ENCODE assay signal across 14 cellular contexts in the genomic region with DNA sequence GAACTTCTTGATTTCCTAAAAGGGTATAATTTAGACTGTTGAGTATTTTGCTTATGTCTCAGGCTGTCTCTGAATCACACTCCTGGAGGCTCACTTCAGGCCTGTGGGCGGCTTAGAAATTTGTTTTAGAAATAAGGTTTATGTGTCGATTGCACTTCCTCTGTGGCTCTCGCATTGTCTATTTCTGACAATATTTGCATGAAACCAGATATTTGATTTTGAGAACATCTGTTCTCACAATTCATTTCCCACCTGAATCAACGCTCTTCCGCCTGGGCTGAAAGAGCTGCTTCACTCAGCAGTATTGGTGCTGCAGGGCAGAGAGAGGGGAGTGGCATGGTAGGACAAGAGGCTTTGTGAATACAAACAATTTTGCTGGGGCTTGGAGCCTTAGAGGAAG.
DNase-seq lines count a peak whose midpoint lies in the region; ATAC-seq, FAIRE-seq and TF ChIP-seq lines count a peak whose summit lies in the region.
"Had no signal": no experiment of that assay in that cellular context is flagged by ENCODE, and none has a peak within 500 bp of the region (broad histone marks: within the 10 kb centered on the region; RNA-seq: fewer than 3 reads in every experiment).

No MANE protein-coding gene starts in this region.

- RAD21 ChIA-PET in GM12878 (lab: Charles Lee; ENCODE audit: unreplicated experiment): interaction anchor here (1.0 to 1.3 kb wide), 2 partner anchors 9 to 12 kb away, joined by 3 read pairs; no protein-coding TSS in a partner anchor

- H3K36me3 ChIP-seq in GM12878 (ENCODE audit: control insufficient read depth in 2 of 2, insufficient read depth in 2 of 2, low read length in 1 of 2): no peaks in the 10 kb centered on the region
- H3K36me3 ChIP-seq in mesendoderm (ENCODE audit: control insufficient read depth, insufficient read depth, low read length): no peaks in the 10 kb centered on the region

- ATAC-seq in GM18861 (IDR thresholded peaks at IDR 0.05; ENCODE audit: unreplicated experiment) (peak; percentile 89), GM21526 (IDR thresholded peaks at IDR 0.05; ENCODE audit: low FRiP score, unreplicated experiment) (peak; percentile 95), HG03095 (IDR thresholded peaks at IDR 0.05; ENCODE audit: unreplicated experiment) (peak; percentile 95), GM12878 (peak; percentile 78), sciatic nerve (no peak)
- ATAC-seq: HepG2 had no signal

- H2BK120ac ChIP-seq in mesendoderm (ENCODE audit: low read depth, low read length): no peak overlapping the region

- intact Hi-C loops in GM12878 (cut with micrococcal nuclease; ENCODE audit: unreplicated experiment): no loop called here
- intact Hi-C loops in sciatic nerve (cut with DNase I): no loop called here

- H3K23ac ChIP-seq in mesendoderm (ENCODE audit: low read length): no peak overlapping the region

- POLR2A ChIA-PET in GM12878 (lab: Charles Lee): no interaction called here

- H3K9ac ChIP-seq in GM12878 (ENCODE audit: control insufficient read depth, insufficient read depth, low read length) (no peak overlapping the region), mesendoderm (ENCODE audit: low read length) (no peak overlapping the region)

- H3K79me1 ChIP-seq in mesendoderm (ENCODE audit: low read length): no peaks in the 10 kb centered on the region

- peaks cover 8% of the 10 kb centered on the region; the same call in 2 of the 3 replicates for H3K9me3 ChIP-seq in GM12878 (replicated peaks; ENCODE audit: control insufficient read depth, insufficient read depth, low read length)

- no peak overlapping the region for H4K5ac ChIP-seq in mesendoderm (ENCODE audit: low read length)

- no peak for TF ChIP-seq RAD21 in GM12878 (IDR thresholded peaks at IDR 0.05; ENCODE audit: insufficient read depth, low read depth, low read length)

- no peak overlapping the region for H3K56ac ChIP-seq in mesendoderm (ENCODE audit: low read length)

- no peak overlapping the region for H3K18ac ChIP-seq in mesendoderm (ENCODE audit: low read length)

- no peak overlapping the region for H3K4ac ChIP-seq in mesendoderm (ENCODE audit: low read depth, low read length)

- CTCF ChIA-PET in GM12878 (lab: Yijun Ruan, JAX): no interaction called here

- H3K4me1 ChIP-seq in GM12878 (ENCODE audit: control insufficient read depth, insufficient read depth, low read length) (peaks cover 19% of the 10 kb centered on the region), mesendoderm (ENCODE audit: control insufficient read depth, low read depth, low read length) (no peaks in the 10 kb centered on the region)

- H2AFZ ChIP-seq in GM12878 (ENCODE audit: control insufficient read depth, low read depth, low read length): peak overlapping the region; percentile 11; the same call in 1 of the 2 replicates

- TF ChIP-seq POLR2A in GM12878 (IDR thresholded peaks at IDR 0.05; ENCODE audit: low read depth, low read length): no peak

- no peak overlapping the region for H2BK5ac ChIP-seq in mesendoderm (ENCODE audit: low read length)

- no peak for TF ChIP-seq EP300 in GM12878 (IDR thresholded peaks at IDR 0.05; ENCODE audit: borderline replicate concordance in 1 of 2, control insufficient read depth in 1 of 2, low read depth in 2 of 2, low read length in 2 of 2)

- no peak for TF ChIP-seq CTCF in GM12878 (IDR thresholded peaks at IDR 0.05 in 2 of 3, conservative IDR thresholded peaks at IDR 0.05 in 1 of 3; ENCODE audit: control insufficient read depth in 2 of 3, extremely low read depth in 1 of 3, insufficient read depth in 1 of 3, low read depth in 3 of 3, low read length in 3 of 3)

- H3K27ac ChIP-seq in GM12878 (ENCODE audit: control insufficient read depth, insufficient read depth): peak overlapping the region; percentile 17; the same call in 1 of the 2 replicates
- no peak overlapping the region for H3K27ac ChIP-seq in substantia nigra (ENCODE audit: low read depth, low read length, poor library complexity, severe bottlenecking)
- no peak overlapping the region for H3K27ac ChIP-seq in mesendoderm (ENCODE audit: low read depth, low read length)

- WGBS in GM12878 (ENCODE audit: insufficient coverage, insufficient replicate concordance, low lambda C conversion rate, missing lambda C conversion rate): 0% methylated on average over 5 of the region's 5 CpGs
- WGBS in mesendoderm (ENCODE audit: extremely low coverage, insufficient coverage, low lambda C conversion rate): no CpG with 5 or more reads among the region's 5 CpGs

- in situ Hi-C loops in GM12878 (cut with MboI): loop anchor here (25.0 kb wide), 1 partner anchor 601 kb away; no protein-coding TSS in a partner anchor

- H3K79me2 ChIP-seq in GM12878 (ENCODE audit: control insufficient read depth, insufficient read depth, low read length) (no peaks in the 10 kb centered on the region), mesendoderm (ENCODE audit: control insufficient read depth, insufficient read depth, low read length) (no peaks in the 10 kb centered on the region)

- no TSS peak for BruUV-seq in GM12878 (replicated peaks; lab: Mats Ljungman, UMichigan)

- H3K27me3 ChIP-seq in GM12878 (replicated peaks in 1 of 2; ENCODE audit: control insufficient read depth in 2 of 2, insufficient read depth in 2 of 2, low read length in 1 of 2) (no peaks in the 10 kb centered on the region), mesendoderm (ENCODE audit: insufficient read depth, low read length, poor library complexity) (no peaks in the 10 kb centered on the region)

- peak; percentile 73 for FAIRE-seq in GM12878 (lab: Jason Lieb, UNC)
- FAIRE-seq: HepG2 had no signal

- no peak overlapping the region for H2BK15ac ChIP-seq in mesendoderm (replicated peaks; ENCODE audit: low read depth)

- no peak overlapping the region for H2AK5ac ChIP-seq in mesendoderm (ENCODE audit: low read length)

- DNase-seq in GM12878 (ENCODE audit: low read depth, low spot score): peak; percentile 55
- no peak for DNase-seq in substantia nigra (lab: John Stamatoyannopoulos, UW)
- DNase-seq in mesendoderm: no peak
- DNase-seq in sciatic nerve (ENCODE audit: low spot score): no peak
- DNase-seq in OCI-M2 (lab: John Stamatoyannopoulos, UW; ENCODE audit: unreplicated experiment): no peak
- DNase-seq: activated CD4-positive, alpha-beta T cell treated with anti-CD3 and anti-CD28 coated beads for 4 hours; effector CD4-positive, alpha-beta T cell; midbrain; NCI-H2029 treated with DMSO at 0.1 percent for 48 hours; SIG-M5 had no signal

- H4K8ac ChIP-seq in mesendoderm (ENCODE audit: low read depth, low read length): no peak overlapping the region

- SMC1A ChIA-PET in GM12878 (lab: Charles Lee; ENCODE audit: uncharacterized antibody, unreplicated experiment): interaction anchor here (0.9 to 1.7 kb wide), 4 partner anchors 11 to 61 kb away, joined by 3 to 4 read pairs (median 3); no protein-coding TSS in a partner anchor

- H3K4me3 ChIP-seq in GM12878: no peak overlapping the region
- H3K4me3 ChIP-seq in mesendoderm (ENCODE audit: low read length): no peak overlapping the region

- H3K4me2 ChIP-seq in GM12878 (ENCODE audit: control insufficient read depth, insufficient read depth): peak overlapping the region; percentile 55; the same call in 1 of the 2 replicates
- no peak overlapping the region for H3K4me2 ChIP-seq in mesendoderm (ENCODE audit: low read length)

- H4K20me1 ChIP-seq in GM12878 (ENCODE audit: control insufficient read depth, insufficient read depth): no peaks in the 10 kb centered on the region

TF ChIP-seq in GM12878, 131 proteins besides CTCF, POLR2A, EP300 and RAD21 (continues in another document):
- TF ChIP-seq NR2C2 (IDR thresholded peaks at IDR 0.05; ENCODE audit: borderline replicate concordance, control insufficient read depth, insufficient read length, low read depth) (no peak), JUNB (IDR thresholded peaks at IDR 0.05) (no peak), BCL11A (IDR thresholded peaks at IDR 0.05; ENCODE audit: low read depth, low read length) (no peak), BMI1 (IDR thresholded peaks at IDR 0.05; ENCODE audit: borderline replicate concordance) (no peak), FOS (IDR thresholded peaks at IDR 0.05; ENCODE audit: borderline replicate concordance, extremely low read depth, insufficient read length) (no peak), SIN3A (IDR thresholded peaks at IDR 0.05; ENCODE audit: low read depth, low read length) (no peak)
- TF ChIP-seq, protein P1, sequence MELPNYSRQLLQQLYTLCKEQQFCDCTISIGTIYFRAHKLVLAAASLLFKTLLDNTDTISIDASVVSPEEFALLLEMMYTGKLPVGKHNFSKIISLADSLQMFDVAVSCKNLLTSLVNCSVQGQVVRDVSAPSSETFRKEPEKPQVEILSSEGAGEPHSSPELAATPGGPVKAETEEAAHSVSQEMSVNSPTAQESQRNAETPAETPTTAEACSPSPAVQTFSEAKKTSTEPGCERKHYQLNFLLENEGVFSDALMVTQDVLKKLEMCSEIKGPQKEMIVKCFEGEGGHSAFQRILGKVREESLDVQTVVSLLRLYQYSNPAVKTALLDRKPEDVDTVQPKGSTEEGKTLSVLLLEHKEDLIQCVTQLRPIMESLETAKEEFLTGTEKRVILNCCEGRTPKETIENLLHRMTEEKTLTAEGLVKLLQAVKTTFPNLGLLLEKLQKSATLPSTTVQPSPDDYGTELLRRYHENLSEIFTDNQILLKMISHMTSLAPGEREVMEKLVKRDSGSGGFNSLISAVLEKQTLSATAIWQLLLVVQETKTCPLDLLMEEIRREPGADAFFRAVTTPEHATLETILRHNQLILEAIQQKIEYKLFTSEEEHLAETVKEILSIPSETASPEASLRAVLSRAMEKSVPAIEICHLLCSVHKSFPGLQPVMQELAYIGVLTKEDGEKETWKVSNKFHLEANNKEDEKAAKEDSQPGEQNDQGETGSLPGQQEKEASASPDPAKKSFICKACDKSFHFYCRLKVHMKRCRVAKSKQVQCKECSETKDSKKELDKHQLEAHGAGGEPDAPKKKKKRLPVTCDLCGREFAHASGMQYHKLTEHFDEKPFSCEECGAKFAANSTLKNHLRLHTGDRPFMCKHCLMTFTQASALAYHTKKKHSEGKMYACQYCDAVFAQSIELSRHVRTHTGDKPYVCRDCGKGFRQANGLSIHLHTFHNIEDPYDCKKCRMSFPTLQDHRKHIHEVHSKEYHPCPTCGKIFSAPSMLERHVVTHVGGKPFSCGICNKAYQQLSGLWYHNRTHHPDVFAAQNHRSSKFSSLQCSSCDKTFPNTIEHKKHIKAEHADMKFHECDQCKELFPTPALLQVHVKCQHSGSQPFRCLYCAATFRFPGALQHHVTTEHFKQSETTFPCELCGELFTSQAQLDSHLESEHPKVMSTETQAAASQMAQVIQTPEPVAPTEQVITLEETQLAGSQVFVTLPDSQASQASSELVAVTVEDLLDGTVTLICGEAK (IDR thresholded peaks at IDR 0.05; ENCODE audit: borderline replicate concordance): no peak
